ENCODE assay signal across 29 cellular contexts in genomic region chrX:98028691-98029090, GRCh38.
"Had no signal": no experiment of that assay in that cellular context is flagged by ENCODE, and none has a peak within 500 bp of the region (broad histone marks: within the 10 kb centered on the region; RNA-seq: fewer than 3 reads in every experiment).

No MANE protein-coding gene starts in this region.

- H3K27me3 Mint-ChIP-seq: dendritic cell treated with granulocyte-macrophage colony-stimulating factor and Interleukin-4, amounts not matched to agents 40 ng/mL and 50 ng/mL, for 4 days; effector memory CD8-positive, alpha-beta T cell had no signal

- H3K4me1 Mint-ChIP-seq: endodermal cell had no signal

- H3K9me3 ChIP-seq: colonic mucosa, gastrocnemius medialis, gastroesophageal sphincter had no signal

- H3K4me3 Mint-ChIP-seq: dendritic cell treated with granulocyte-macrophage colony-stimulating factor and Interleukin-4, amounts not matched to agents 40 ng/mL and 50 ng/mL, for 4 days; effector memory CD8-positive, alpha-beta T cell; endodermal cell had no signal

- H3K27me3 ChIP-seq: colonic mucosa, esophagus muscularis mucosa, esophagus squamous epithelium, foreskin keratinocyte, gastroesophageal sphincter had no signal

- H3K27ac ChIP-seq: colonic mucosa, coronary artery, dorsolateral prefrontal cortex, epithelial cell of prostate, esophagus muscularis mucosa, esophagus squamous epithelium, foreskin keratinocyte, gastrocnemius medialis, gastroesophageal sphincter, heart left ventricle, heart right ventricle had no signal

- H3K27ac Mint-ChIP-seq: dendritic cell treated with granulocyte-macrophage colony-stimulating factor and Interleukin-4, amounts not matched to agents 40 ng/mL and 50 ng/mL, for 4 days; effector memory CD8-positive, alpha-beta T cell had no signal

- H3K4me1 ChIP-seq: colonic mucosa, esophagus muscularis mucosa, esophagus squamous epithelium, foreskin keratinocyte, gastrocnemius medialis, gastroesophageal sphincter, heart left ventricle, heart right ventricle had no signal

- H3K36me3 ChIP-seq: colonic mucosa, esophagus muscularis mucosa, esophagus squamous epithelium, gastrocnemius medialis, gastroesophageal sphincter, heart left ventricle, heart right ventricle had no signal

- ATAC-seq: effector memory CD8-positive, alpha-beta T cell; esophagus mucosa; foreskin keratinocyte; gastrocnemius medialis; gastroesophageal sphincter; heart left ventricle; heart right ventricle had no signal

- H3K4me3 ChIP-seq: colonic mucosa, coronary artery, dorsolateral prefrontal cortex, esophagus muscularis mucosa, esophagus squamous epithelium, gastrocnemius medialis, gastroesophageal sphincter, heart left ventricle, heart right ventricle had no signal

- DNase-seq: colonic mucosa; cortex of kidney; dermis blood vessel endothelial cell; effector CD4-positive, alpha-beta T cell; effector CD8-positive, alpha-beta T cell; effector memory CD4-positive, alpha-beta T cell; effector memory CD8-positive, alpha-beta T cell; endodermal cell; erythroblast; esophagus squamous epithelium; foreskin fibroblast; foreskin keratinocyte; foreskin melanocyte; gastrocnemius medialis; glutamatergic neuron; head of caudate nucleus; heart right ventricle had no signal

- FAIRE-seq: colon, endometrium, endothelial cell of umbilical vein, frontal cortex had no signal
